1 cellular context compared by ENCODE assay signal in the genomic region with DNA sequence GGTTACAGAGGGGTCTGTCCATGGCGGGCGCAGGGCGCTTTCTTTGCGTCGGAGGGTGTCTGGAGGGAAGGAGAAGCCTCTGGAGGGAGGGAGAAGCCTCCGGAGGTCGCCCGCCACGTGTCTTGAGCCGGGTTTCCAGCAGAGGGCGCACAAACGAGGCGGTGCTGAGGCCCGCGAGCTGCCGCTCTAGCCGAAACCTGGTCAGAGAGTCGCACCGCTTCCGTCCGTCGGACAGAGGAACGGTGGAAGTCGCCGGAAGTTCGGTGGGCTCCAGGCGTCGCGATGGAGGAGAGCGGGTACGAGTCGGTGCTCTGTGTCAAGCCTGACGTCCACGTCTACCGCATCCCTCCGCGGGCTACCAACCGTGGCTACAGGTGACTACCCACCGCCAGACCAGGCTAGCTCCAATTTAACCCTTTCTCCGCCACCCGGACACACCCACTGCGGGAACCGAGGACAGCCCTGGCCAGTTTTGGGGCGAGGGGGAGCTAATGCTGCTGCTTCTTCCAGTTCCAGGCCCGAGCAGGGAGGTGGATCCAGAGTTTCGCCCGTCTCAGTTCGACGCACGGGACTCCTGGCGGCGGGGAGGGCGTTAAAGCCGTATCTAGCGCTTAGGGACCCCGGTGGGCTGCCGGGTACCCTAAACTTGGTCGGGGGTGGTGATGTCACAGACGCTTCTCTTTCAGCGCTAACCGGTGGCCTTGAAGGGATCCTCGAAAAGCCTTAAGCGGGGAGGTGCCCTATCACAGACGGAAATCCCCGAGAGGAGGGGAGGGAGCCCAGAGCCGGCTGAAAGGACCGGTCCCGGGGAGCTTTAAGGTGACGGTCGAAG.
A peak's percentile ranks its signal among the peaks of the same experiment; 100 is the strongest.
TF ChIP-seq lines count a peak whose summit lies in the region.

Gene NECAP2, plus strand, starts transcription at position 245 of the 832 bp plus-strand sequence. Its CDS starts 38 bp downstream, at position 283.

TF ChIP-seq in K562, 482 proteins besides CTCF, POLR2A, EP300 and RAD21 (continued from another document and continues in another):
- TF ChIP-seq ZNF699 (CRISPR knock-in tag; IDR thresholded peaks at IDR 0.05; ENCODE audit: insufficient replicate concordance) (no peak), PPARD (CRISPR knock-in tag; IDR thresholded peaks at IDR 0.05) (no peak), CCNT2 (IDR thresholded peaks at IDR 0.05; ENCODE audit: borderline replicate concordance, extremely low read depth, insufficient read length, low read depth, low read length) (peak; percentile 24), MCM7 (IDR thresholded peaks at IDR 0.05) (no peak), HMGN3 (IDR thresholded peaks at IDR 0.05; ENCODE audit: borderline replicate concordance, extremely low read depth, insufficient read length, low read depth, low read length) (peak; percentile 89), KLF6 (CRISPR knock-in tag; IDR thresholded peaks at IDR 0.05; ENCODE audit: borderline replicate concordance) (no peak), THAP12 (CRISPR knock-in tag; IDR thresholded peaks at IDR 0.05) (peak; percentile 99), ELF2 (CRISPR knock-in tag; IDR thresholded peaks at IDR 0.05) (peak; percentile 49; the same call in 1 of the 2 replicates), EHMT2 (IDR thresholded peaks at IDR 0.05) (no peak), HNRNPL (IDR thresholded peaks at IDR 0.05; ENCODE audit: low read depth, low read length) (no peak), PTBP1 (IDR thresholded peaks at IDR 0.05; ENCODE audit: low read depth, low read length) (no peak), CAMTA2 (CRISPR knock-in tag; conservative IDR thresholded peaks at IDR 0.05) (no peak; the same call in 1 of the 2 replicates), NELFE (IDR thresholded peaks at IDR 0.05; ENCODE audit: insufficient read depth, insufficient read length) (no peak), ZBTB11 (CRISPR knock-in tag; IDR thresholded peaks at IDR 0.05) (peak in 1 of 3 experiments; percentile 91; a peak in 3 of 6 replicates), EGR1 (conservative IDR thresholded peaks at IDR 0.05) (0 out of 2 replicates have a peak, but pooled peaks have one; percentile 7), ZNF778 (CRISPR knock-in tag; IDR thresholded peaks at IDR 0.05) (no peak), ATF7 (IDR thresholded peaks at IDR 0.05) (peak; percentile 89), GABPB2 (CRISPR knock-in tag; conservative IDR thresholded peaks at IDR 0.05) (0 out of 2 replicates have a peak, but pooled peaks have one; percentile 38), CREB1 (IDR thresholded peaks at IDR 0.05) (peak; percentile 81), CREB1 (CRISPR knock-in tag; IDR thresholded peaks at IDR 0.05) (peak; percentile 91), CREBBP (IDR thresholded peaks at IDR 0.05; ENCODE audit: low read depth, low read length) (no peak), NFE2 (IDR thresholded peaks at IDR 0.05; ENCODE audit: low read depth) (0 out of 2 replicates have a peak, but pooled peaks have one; percentile 3), ARID3A (IDR thresholded peaks at IDR 0.05; ENCODE audit: borderline replicate concordance, low read depth, low read length) (peak; percentile 68; the same call in 1 of the 2 replicates), RB1 (IDR thresholded peaks at IDR 0.05; ENCODE audit: low read depth) (peak; percentile 97), HMBOX1 (IDR thresholded peaks at IDR 0.05) (no peak), TARDBP (IDR thresholded peaks at IDR 0.05) (peak; percentile 76; the same call in 1 of the 2 replicates), CBX2 (IDR thresholded peaks at IDR 0.05; ENCODE audit: insufficient read depth, low read length, poor library complexity, severe bottlenecking) (no peak), KLF10 (CRISPR knock-in tag; IDR thresholded peaks at IDR 0.05) (no peak), TRIM24 (IDR thresholded peaks at IDR 0.05) (peak; percentile 17 to 81; a peak in 3 of 4 replicates), ZNF589 (CRISPR knock-in tag; IDR thresholded peaks at IDR 0.05; ENCODE audit: low read depth) (no peak; the same call in 1 of the 2 replicates), BACH1 (tag; IDR thresholded peaks at IDR 0.05) (no peak), SRF (CRISPR knock-in tag; IDR thresholded peaks at IDR 0.05) (0 out of 4 replicates have a peak, but pooled peaks of 1 of the 2 experiments have one; percentile 55), CBFB (CRISPR knock-in tag; IDR thresholded peaks at IDR 0.05) (peak; percentile 76; the same call in 1 of the 2 replicates), KDM5B (IDR thresholded peaks at IDR 0.05; ENCODE audit: insufficient replicate concordance, low read depth, low read length) (peak; percentile 97), TBP (optimal IDR thresholded peaks at IDR 0.05; ENCODE audit: low read depth, low read length) (peak; percentile 82), ZNF311 (CRISPR knock-in tag; IDR thresholded peaks at IDR 0.05) (no peak), KLF16 (IDR thresholded peaks at IDR 0.05) (0 out of 2 replicates have a peak, but pooled peaks have one; percentile 44), ZZZ3 (IDR thresholded peaks at IDR 0.05) (no peak), ETV1 (tag; conservative IDR thresholded peaks at IDR 0.05; ENCODE audit: low read depth) (peak; percentile 96), SUPT5H (IDR thresholded peaks at IDR 0.05) (peak; percentile 96), GATA2 (CRISPR knock-in tag; IDR thresholded peaks at IDR 0.05) (no peak), MCM2 (IDR thresholded peaks at IDR 0.05; ENCODE audit: low read depth) (no peak), PML (IDR thresholded peaks at IDR 0.05; ENCODE audit: low read length) (peak; percentile 84), SP1 (CRISPR knock-in tag; IDR thresholded peaks at IDR 0.05) (peak; percentile 85)
- TF ChIP-seq, protein P1, sequence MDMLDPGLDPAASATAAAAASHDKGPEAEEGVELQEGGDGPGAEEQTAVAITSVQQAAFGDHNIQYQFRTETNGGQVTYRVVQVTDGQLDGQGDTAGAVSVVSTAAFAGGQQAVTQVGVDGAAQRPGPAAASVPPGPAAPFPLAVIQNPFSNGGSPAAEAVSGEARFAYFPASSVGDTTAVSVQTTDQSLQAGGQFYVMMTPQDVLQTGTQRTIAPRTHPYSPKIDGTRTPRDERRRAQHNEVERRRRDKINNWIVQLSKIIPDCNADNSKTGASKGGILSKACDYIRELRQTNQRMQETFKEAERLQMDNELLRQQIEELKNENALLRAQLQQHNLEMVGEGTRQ (CRISPR knock-in tag; IDR thresholded peaks at IDR 0.05): peak; percentile 60
- TF ChIP-seq, protein P2, sequence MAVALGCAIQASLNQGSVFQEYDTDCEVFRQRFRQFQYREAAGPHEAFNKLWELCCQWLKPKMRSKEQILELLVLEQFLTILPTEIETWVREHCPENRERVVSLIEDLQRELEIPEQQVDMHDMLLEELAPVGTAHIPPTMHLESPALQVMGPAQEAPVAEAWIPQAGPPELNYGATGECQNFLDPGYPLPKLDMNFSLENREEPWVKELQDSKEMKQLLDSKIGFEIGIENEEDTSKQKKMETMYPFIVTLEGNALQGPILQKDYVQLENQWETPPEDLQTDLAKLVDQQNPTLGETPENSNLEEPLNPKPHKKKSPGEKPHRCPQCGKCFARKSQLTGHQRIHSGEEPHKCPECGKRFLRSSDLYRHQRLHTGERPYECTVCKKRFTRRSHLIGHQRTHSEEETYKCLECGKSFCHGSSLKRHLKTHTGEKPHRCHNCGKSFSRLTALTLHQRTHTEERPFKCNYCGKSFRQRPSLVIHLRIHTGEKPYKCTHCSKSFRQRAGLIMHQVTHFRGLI (CRISPR knock-in tag; IDR thresholded peaks at IDR 0.05): no peak
- TF ChIP-seq, protein P3, sequence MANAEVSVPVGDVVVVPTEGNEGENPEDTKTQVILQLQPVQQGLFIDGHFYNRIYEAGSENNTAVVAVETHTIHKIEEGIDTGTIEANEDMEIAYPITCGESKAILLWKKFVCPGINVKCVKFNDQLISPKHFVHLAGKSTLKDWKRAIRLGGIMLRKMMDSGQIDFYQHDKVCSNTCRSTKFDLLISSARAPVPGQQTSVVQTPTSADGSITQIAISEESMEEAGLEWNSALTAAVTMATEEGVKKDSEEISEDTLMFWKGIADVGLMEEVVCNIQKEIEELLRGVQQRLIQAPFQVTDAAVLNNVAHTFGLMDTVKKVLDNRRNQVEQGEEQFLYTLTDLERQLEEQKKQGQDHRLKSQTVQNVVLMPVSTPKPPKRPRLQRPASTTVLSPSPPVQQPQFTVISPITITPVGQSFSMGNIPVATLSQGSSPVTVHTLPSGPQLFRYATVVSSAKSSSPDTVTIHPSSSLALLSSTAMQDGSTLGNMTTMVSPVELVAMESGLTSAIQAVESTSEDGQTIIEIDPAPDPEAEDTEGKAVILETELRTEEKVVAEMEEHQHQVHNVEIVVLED (CRISPR knock-in tag; IDR thresholded peaks at IDR 0.05): no peak
- TF ChIP-seq, protein P4, sequence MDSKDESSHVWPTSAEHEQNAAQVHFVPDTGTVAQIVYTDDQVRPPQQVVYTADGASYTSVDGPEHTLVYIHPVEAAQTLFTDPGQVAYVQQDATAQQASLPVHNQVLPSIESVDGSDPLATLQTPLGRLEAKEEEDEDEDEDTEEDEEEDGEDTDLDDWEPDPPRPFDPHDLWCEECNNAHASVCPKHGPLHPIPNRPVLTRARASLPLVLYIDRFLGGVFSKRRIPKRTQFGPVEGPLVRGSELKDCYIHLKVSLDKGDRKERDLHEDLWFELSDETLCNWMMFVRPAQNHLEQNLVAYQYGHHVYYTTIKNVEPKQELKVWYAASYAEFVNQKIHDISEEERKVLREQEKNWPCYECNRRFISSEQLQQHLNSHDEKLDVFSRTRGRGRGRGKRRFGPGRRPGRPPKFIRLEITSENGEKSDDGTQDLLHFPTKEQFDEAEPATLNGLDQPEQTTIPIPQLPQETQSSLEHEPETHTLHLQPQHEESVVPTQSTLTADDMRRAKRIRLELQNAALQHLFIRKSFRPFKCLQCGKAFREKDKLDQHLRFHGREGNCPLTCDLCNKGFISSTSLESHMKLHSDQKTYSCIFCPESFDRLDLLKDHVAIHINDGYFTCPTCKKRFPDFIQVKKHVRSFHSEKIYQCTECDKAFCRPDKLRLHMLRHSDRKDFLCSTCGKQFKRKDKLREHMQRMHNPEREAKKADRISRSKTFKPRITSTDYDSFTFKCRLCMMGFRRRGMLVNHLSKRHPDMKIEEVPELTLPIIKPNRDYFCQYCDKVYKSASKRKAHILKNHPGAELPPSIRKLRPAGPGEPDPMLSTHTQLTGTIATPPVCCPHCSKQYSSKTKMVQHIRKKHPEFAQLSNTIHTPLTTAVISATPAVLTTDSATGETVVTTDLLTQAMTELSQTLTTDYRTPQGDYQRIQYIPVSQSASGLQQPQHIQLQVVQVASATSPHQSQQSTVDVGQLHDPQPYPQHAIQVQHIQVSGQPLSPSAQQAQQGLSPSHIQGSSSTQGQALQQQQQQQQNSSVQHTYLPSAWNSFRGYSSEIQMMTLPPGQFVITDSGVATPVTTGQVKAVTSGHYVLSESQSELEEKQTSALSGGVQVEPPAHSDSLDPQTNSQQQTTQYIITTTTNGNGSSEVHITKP (IDR thresholded peaks at IDR 0.05; ENCODE audit: partially characterized antibody): peak; percentile 38
